ENCODE assay signal across 16 cellular contexts in genomic region chr5:141760753-141761152, GRCh38.
"Had no signal": no experiment of that assay in that cellular context is flagged by ENCODE, and none has a peak within 500 bp of the region (broad histone marks: within the 10 kb centered on the region; RNA-seq: fewer than 3 reads in every experiment).

No MANE protein-coding gene starts in this region.

- H3K9ac ChIP-seq: SK-N-SH had no signal

- DNase-seq: KBM-7; MV-4-11; NCI-H1048; NCI-H1105; NCI-H1694; NCI-H187 treated with DMSO at 0.1 percent for 48 hours; NCI-H2029 treated with DMSO at 0.1 percent for 48 hours; NCI-H345; NCI-H446 treated with DMSO at 0.1 percent for 48 hours; NCI-H510A treated with DMSO at 0.1 percent for 48 hours; NK-92 treated with Interleukin-12 subunit alpha and Interleukin-12 subunit beta, amount 100 ng/mL, for 24 hours; SHP77; SK-N-SH; SW 1271; T-cell had no signal

- H3K4me2 ChIP-seq: SK-N-SH had no signal

- H3K9me3 ChIP-seq: SK-N-SH had no signal

- H3K27ac ChIP-seq: RWPE1 had no signal
